In the genomic region with DNA sequence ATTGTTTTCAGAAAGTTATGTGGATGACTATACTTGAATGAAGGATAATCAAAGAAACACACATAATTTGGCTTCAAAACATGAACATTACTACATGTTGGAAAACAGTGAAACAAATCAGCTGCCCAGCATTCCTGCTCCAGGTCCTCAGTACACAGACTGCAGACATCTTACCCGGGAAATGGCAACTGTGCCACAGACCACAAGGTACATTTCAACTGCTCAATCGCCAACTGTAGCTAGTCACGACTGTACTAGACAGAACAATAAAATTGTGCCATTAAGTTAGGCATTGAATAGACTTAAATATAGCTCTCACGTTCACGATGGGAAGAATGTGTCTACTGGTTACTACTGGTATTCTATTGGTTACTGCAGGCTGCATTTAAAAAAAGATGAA, we compare ENCODE assay signal across 1 cellular context.
TF ChIP-seq lines count a peak whose summit lies in the region.

No MANE protein-coding gene starts in this region.

TF ChIP-seq in K562, 482 proteins besides CTCF, POLR2A, EP300 and RAD21:
- TF ChIP-seq E2F3 (CRISPR knock-in tag; IDR thresholded peaks at IDR 0.05), result no peak
- TF ChIP-seq, protein P1, sequence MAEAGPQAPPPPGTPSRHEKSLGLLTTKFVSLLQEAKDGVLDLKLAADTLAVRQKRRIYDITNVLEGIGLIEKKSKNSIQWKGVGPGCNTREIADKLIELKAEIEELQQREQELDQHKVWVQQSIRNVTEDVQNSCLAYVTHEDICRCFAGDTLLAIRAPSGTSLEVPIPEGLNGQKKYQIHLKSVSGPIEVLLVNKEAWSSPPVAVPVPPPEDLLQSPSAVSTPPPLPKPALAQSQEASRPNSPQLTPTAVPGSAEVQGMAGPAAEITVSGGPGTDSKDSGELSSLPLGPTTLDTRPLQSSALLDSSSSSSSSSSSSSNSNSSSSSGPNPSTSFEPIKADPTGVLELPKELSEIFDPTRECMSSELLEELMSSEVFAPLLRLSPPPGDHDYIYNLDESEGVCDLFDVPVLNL (CRISPR knock-in tag; IDR thresholded peaks at IDR 0.05; ENCODE audit: low read depth), result no peak
- no peak for TF ChIP-seq KAT2B (IDR thresholded peaks at IDR 0.05; ENCODE audit: low read depth, low read length)
- TF ChIP-seq CSDE1 (IDR thresholded peaks at IDR 0.05), result no peak
- TF ChIP-seq CHD1 (IDR thresholded peaks at IDR 0.05; ENCODE audit: low read length), result no peak
- no peak for TF ChIP-seq RBBP5 (IDR thresholded peaks at IDR 0.05; ENCODE audit: borderline replicate concordance, insufficient read depth, low read length, poor library complexity, severe bottlenecking)
TF ChIP-seq in K562: peak in this region for 0.
